1 cellular context compared by ENCODE assay signal in the genomic region with DNA sequence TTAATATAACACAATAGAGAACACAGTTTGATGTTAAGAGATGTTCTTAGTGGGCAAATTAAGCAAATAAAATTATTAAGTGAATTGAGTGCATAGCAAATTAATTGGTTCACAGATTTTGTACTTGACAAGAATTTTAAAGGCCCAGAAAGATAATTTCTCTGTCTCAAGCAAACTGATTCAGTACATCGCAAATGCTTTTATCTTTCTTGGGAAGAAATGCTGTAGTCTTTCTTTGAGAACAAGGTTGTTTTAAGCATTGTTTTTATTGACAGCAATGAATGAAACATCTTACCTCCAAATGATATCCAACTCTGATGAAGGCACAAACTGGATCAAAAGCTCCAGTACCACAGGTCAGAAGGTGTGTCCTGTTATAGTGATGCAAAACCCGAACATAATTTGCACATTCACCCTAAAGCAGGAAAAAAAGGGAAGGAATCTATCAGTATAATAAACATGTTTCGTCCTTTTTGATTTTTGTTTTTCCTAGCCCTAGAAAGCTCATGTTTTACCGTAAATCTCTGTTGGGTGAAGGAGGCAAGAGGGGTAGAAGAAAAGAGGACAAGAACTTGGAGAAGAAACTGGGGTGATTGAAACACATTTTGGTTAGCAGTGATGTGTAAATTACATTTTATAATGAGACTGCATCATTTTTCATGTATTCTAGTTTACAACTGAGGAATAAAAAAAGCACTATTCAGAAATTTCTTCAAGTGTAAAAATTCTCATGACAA.
A peak's percentile ranks its signal among the peaks of the same experiment; 100 is the strongest.
TF ChIP-seq lines count a peak whose summit lies in the region.

No MANE protein-coding gene starts in this region.

TF ChIP-seq in H1, 55 proteins besides CTCF, POLR2A, EP300 and RAD21:
- TF ChIP-seq CHD1 (IDR thresholded peaks at IDR 0.05; ENCODE audit: low read depth, low read length) (no peak), CREB1 (IDR thresholded peaks at IDR 0.05) (no peak), ZNF274 (IDR thresholded peaks at IDR 0.05; ENCODE audit: borderline replicate concordance, extremely low read depth, low read length) (no peak), SUZ12 (IDR thresholded peaks at IDR 0.05; ENCODE audit: low read length) (no peak), KDM1A (IDR thresholded peaks at IDR 0.05; ENCODE audit: borderline replicate concordance, low read length) (no peak), TAF7 (optimal IDR thresholded peaks at IDR 0.05; ENCODE audit: borderline replicate concordance, low read depth, low read length) (peak; percentile 58), CTBP2 (IDR thresholded peaks at IDR 0.05; ENCODE audit: borderline replicate concordance, insufficient read depth, insufficient read length, low read length) (no peak), SP1 (IDR thresholded peaks at IDR 0.05; ENCODE audit: low read depth, low read length) (no peak), JUND (IDR thresholded peaks at IDR 0.05; ENCODE audit: low read length) (no peak), BRCA1 (IDR thresholded peaks at IDR 0.05; ENCODE audit: low read depth, low read length) (no peak), CHD2 (IDR thresholded peaks at IDR 0.05; ENCODE audit: low read length) (no peak), CHD7 (IDR thresholded peaks at IDR 0.05; ENCODE audit: insufficient replicate concordance, low read length) (peak; percentile 82), BACH1 (IDR thresholded peaks at IDR 0.05; ENCODE audit: low read length) (no peak), RXRA (IDR thresholded peaks at IDR 0.05; ENCODE audit: insufficient read depth, low read depth, low read length) (no peak), GTF2F1 (IDR thresholded peaks at IDR 0.05; ENCODE audit: borderline replicate concordance, low read depth, low read length) (no peak), SIN3A (conservative IDR thresholded peaks at IDR 0.05 in 1 of 2, IDR thresholded peaks at IDR 0.05 in 1 of 2; ENCODE audit: low read depth in 1 of 2, low read length in 2 of 2) (no peak), TBP (IDR thresholded peaks at IDR 0.05; ENCODE audit: low read depth, low read length) (no peak), HDAC6 (IDR thresholded peaks at IDR 0.05; ENCODE audit: low read depth, low read length) (no peak), USF2 (IDR thresholded peaks at IDR 0.05; ENCODE audit: low read length) (no peak), POLR2AphosphoS5 (IDR thresholded peaks at IDR 0.05; ENCODE audit: low read depth, low read length) (peak; percentile 92), JUN (IDR thresholded peaks at IDR 0.05; ENCODE audit: low read depth, low read length) (no peak), EZH2 (IDR thresholded peaks at IDR 0.05; ENCODE audit: low read depth, low read length, severe bottlenecking) (no peak)
- TF ChIP-seq, protein P1, sequence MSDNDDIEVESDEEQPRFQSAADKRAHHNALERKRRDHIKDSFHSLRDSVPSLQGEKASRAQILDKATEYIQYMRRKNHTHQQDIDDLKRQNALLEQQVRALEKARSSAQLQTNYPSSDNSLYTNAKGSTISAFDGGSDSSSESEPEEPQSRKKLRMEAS (IDR thresholded peaks at IDR 0.05): no peak
